Comparison of ENCODE assay signal across 13 cellular contexts in genomic region chr10:114021135-114021534, GRCh38.
"Had no signal": no experiment of that assay in that cellular context is flagged by ENCODE, and none has a peak within 500 bp of the region (broad histone marks: within the 10 kb centered on the region; RNA-seq: fewer than 3 reads in every experiment).

No MANE protein-coding gene starts in this region.

- H3K4me3 ChIP-seq: body of pancreas, prostate gland, sigmoid colon, spleen, thyroid gland had no signal

- H3K4me1 ChIP-seq: body of pancreas, prostate gland had no signal

- H3K9me3 ChIP-seq: body of pancreas, prostate gland, sigmoid colon, thyroid gland had no signal

- DNase-seq: activated CD4-positive, alpha-beta T cell treated with anti-CD3 and anti-CD28 coated beads, Interleukin-2, amount 50 U/mL, for 1 hour; activated CD8-positive, alpha-beta memory T cell treated with anti-CD3 and anti-CD28 coated beads for 24 hours; activated gamma-delta T cell treated with Interleukin-2 at 50 U/mL for 16 hours; amniotic stem cell; islet precursor cell; natural killer cell; sigmoid colon; spleen; thyroid gland had no signal

- ATAC-seq: activated CD4-positive, CD25-positive, alpha-beta regulatory T cell treated with anti-CD3 and anti-CD28 coated beads, Interleukin-2, amount 50 U/mL, for 24 hours; body of pancreas; left lobe of liver; natural killer cell had no signal

- H3K27ac ChIP-seq: prostate gland, spleen, thyroid gland had no signal

- H3K36me3 ChIP-seq: prostate gland, sigmoid colon, spleen, thyroid gland had no signal

- H3K27me3 ChIP-seq: body of pancreas, sigmoid colon, spleen, thyroid gland had no signal
